In the genomic region with DNA sequence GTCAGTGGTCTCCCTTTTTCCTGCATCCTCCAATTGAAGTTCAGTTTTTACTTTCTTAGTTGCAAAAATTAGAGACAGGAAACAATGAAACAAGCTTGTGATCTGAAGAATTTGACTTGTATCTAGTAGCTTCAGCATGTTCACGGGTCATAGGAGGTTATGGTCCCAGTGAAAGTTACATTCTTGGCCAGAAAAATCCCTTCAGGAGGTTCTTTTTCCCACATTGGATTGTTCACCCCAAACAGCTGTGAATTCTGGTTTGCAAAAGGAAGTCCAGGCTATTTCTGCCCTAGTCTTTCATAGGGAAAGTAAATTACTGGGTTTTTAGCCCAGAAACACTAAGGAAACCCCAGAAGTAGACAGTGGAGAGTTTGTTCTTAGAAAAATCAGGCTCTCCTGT, we compare ENCODE assay signal across 25 cellular contexts. TPM values are rescaled to one million over a fixed set of nuclear protein-coding genes. Genes with fewer than 3 reads are reported as not detected.
DNase-seq lines count a peak whose midpoint lies in the region; ATAC-seq and TF ChIP-seq lines count a peak whose summit lies in the region.
"Had no signal": no experiment of that assay in that cellular context is flagged by ENCODE, and none has a peak within 500 bp of the region (broad histone marks: within the 10 kb centered on the region; RNA-seq: fewer than 3 reads in every experiment).

No MANE protein-coding gene starts in this region.

- H4K91ac ChIP-seq in mesenchymal stem cell (ENCODE audit: low read length) = no peak overlapping the region

- no peaks in the 10 kb centered on the region for H3K27me3 ChIP-seq in Loucy (ENCODE audit: insufficient read depth, low read length, poor library complexity, severe bottlenecking)
- H3K27me3 ChIP-seq in mesenchymal stem cell (ENCODE audit: control insufficient read depth in 1 of 2, insufficient read depth in 1 of 2, low read length in 2 of 2) = no peaks in the 10 kb centered on the region
- no peaks in the 10 kb centered on the region for H3K27me3 ChIP-seq in testis
- H3K27me3 ChIP-seq in brain microvascular endothelial cell (replicated peaks) = no peaks in the 10 kb centered on the region
- H3K27me3 ChIP-seq: SJSA1 had no signal

- H3K4me3 ChIP-seq in Loucy (ENCODE audit: low read length, poor library complexity, severe bottlenecking) (peak overlapping the region; percentile 25), mesenchymal stem cell (ENCODE audit: insufficient read depth in 1 of 2, low read depth in 1 of 2, low read length in 2 of 2) (no peak overlapping the region), testis (no peak overlapping the region), brain microvascular endothelial cell (ENCODE audit: low read depth, low read length) (no peak overlapping the region)
- H3K4me3 ChIP-seq: A549, GM12878, SJSA1 had no signal

- peaks cover 56% of the 10 kb centered on the region; the same call in 1 of the 2 replicates for H3K79me2 ChIP-seq in Loucy (ENCODE audit: insufficient read depth, low read length)

- H2BK15ac ChIP-seq in mesenchymal stem cell (ENCODE audit: low read depth, poor library complexity, severe bottlenecking) = no peak overlapping the region

- TF ChIP-seq POLR2A in testis (IDR thresholded peaks at IDR 0.05) = no peak

- H3K9me2 ChIP-seq in Loucy (replicated peaks; ENCODE audit: low read depth, low read length) = no peaks in the 10 kb centered on the region

- no peaks in the 10 kb centered on the region for H3F3A ChIP-seq in Loucy (ENCODE audit: low read depth)

- H3K79me1 ChIP-seq in mesenchymal stem cell (replicated peaks; ENCODE audit: low read length, poor library complexity, severe bottlenecking) = peaks cover 33% of the 10 kb centered on the region

- ATAC-seq in left ventricle myocardium superior = peak; percentile 61
- ATAC-seq in GM18511 (IDR thresholded peaks at IDR 0.05; ENCODE audit: unreplicated experiment) = no peak
- ATAC-seq: A549; CD8-positive, alpha-beta T cell; GM12878 had no signal

- in situ Hi-C loops in brain microvascular endothelial cell (cut with HindIII; ENCODE audit: low pct_ligation_motif_present, low sequenced_read_pairs) = no loop called here

- H3K36me3 ChIP-seq in Loucy (ENCODE audit: insufficient read depth, low read length) (no peaks in the 10 kb centered on the region), mesenchymal stem cell (ENCODE audit: control insufficient read depth in 1 of 2, insufficient read depth in 2 of 2, low read depth in 1 of 2, low read length in 2 of 2) (peaks cover 0 to 3% of the 10 kb centered on the region in 2 experiments), testis (ENCODE audit: low read depth, missing control alignments) (no peaks in the 10 kb centered on the region), brain microvascular endothelial cell (replicated peaks) (no peaks in the 10 kb centered on the region)
- H3K36me3 ChIP-seq: SJSA1 had no signal

- peak overlapping the region; percentile 56 for H3K4me2 ChIP-seq in Loucy (ENCODE audit: low read depth, low read length, poor library complexity, severe bottlenecking)
- no peak overlapping the region for H3K4me2 ChIP-seq in mesenchymal stem cell (ENCODE audit: low read length, poor library complexity, severe bottlenecking)
- H3K4me2 ChIP-seq: A549, KMS-11 had no signal

- H4K20me1 ChIP-seq in Loucy (ENCODE audit: insufficient read depth, low read length, poor library complexity, severe bottlenecking) = peaks cover 23% of the 10 kb centered on the region

- H3K18ac ChIP-seq in mesenchymal stem cell (ENCODE audit: low read depth in 1 of 2, low read length in 2 of 2) = no peak overlapping the region

- no peak overlapping the region for H2BK5ac ChIP-seq in mesenchymal stem cell (ENCODE audit: low read depth, low read length, poor library complexity, severe bottlenecking)

- H3K27ac ChIP-seq in mesenchymal stem cell (ENCODE audit: low read length, poor library complexity, severe bottlenecking) (peak overlapping the region; percentile 44), testis (peak overlapping the region; percentile 61 to 68), brain microvascular endothelial cell (no peak overlapping the region)
- H3K27ac ChIP-seq: A549, C4-2B, KMS-11, SJSA1 had no signal

- no peak overlapping the region for H2AK5ac ChIP-seq in mesenchymal stem cell (ENCODE audit: low read length, severe bottlenecking)

- H2BK12ac ChIP-seq in mesenchymal stem cell (ENCODE audit: low read length in 2 of 2) = no peak overlapping the region

- H3K4ac ChIP-seq in mesenchymal stem cell (ENCODE audit: low read depth in 1 of 2, low read length in 2 of 2) = no peak overlapping the region

- H3K23ac ChIP-seq in mesenchymal stem cell (ENCODE audit: low read length in 2 of 2) = no peak overlapping the region

- DNase-seq in left ventricle myocardium superior (no peak), cardiac septum (ENCODE audit: low spot score) (no peak), mesenchymal stem cell (no peak), testis (peak; percentile 52), brain microvascular endothelial cell (no peak), cerebellar cortex (ENCODE audit: low spot score) (no peak)
- DNase-seq: AML-193; Caco-2; CD8-positive, alpha-beta T cell; EL; GDM1; GOT3; HCEC 1CT; NCI-H1105; NCI-H1436 treated with DMSO at 0.1 percent for 48 hours; NCI-H187 treated with DMSO at 0.1 percent for 48 hours; NCI-H524; NCI-H774 had no signal

- TF ChIP-seq CTCF in Loucy (conservative IDR thresholded peaks at IDR 0.05; ENCODE audit: low read length) (no peak), testis (IDR thresholded peaks at IDR 0.05) (no peak), brain microvascular endothelial cell (IDR thresholded peaks at IDR 0.05; ENCODE audit: low read depth, low read length, missing control alignments) (no peak)

- H3K9me3 ChIP-seq in Loucy (ENCODE audit: insufficient read depth, low read depth, low read length) = no peaks in the 10 kb centered on the region
- no peaks in the 10 kb centered on the region for H3K9me3 ChIP-seq in mesenchymal stem cell (ENCODE audit: control insufficient read depth, low read length)
- no peaks in the 10 kb centered on the region for H3K9me3 ChIP-seq in testis
- H3K9me3 ChIP-seq: A549, Caco-2, SJSA1 had no signal

- intact Hi-C loops in left ventricle myocardium superior (cut with micrococcal nuclease) = loop anchor here (10.0 kb wide), 1 partner anchor 68 kb away; no protein-coding TSS in a partner anchor
- intact Hi-C loops in cardiac septum (cut with DNase I) = no loop called here
- intact Hi-C loops in testis (cut with DNase I; ENCODE audit: low total_unique reads) = no loop called here

- H4K8ac ChIP-seq in mesenchymal stem cell (ENCODE audit: low read length) = no peak overlapping the region

- H3K4me1 ChIP-seq in Loucy (ENCODE audit: insufficient read depth, low read length, poor library complexity, severe bottlenecking) (peaks cover 36% of the 10 kb centered on the region), mesenchymal stem cell (ENCODE audit: control insufficient read depth, insufficient read depth, low read depth, low read length) (peaks cover 5% of the 10 kb centered on the region), testis (peaks cover 46% of the 10 kb centered on the region)
- H3K4me1 ChIP-seq: SJSA1 had no signal

- H2BK120ac ChIP-seq in mesenchymal stem cell (ENCODE audit: low read depth, low read length) = no peak overlapping the region

- H2AFZ ChIP-seq in Loucy (ENCODE audit: low read length) (no peak overlapping the region), mesenchymal stem cell (ENCODE audit: low read depth, low read length) (no peak overlapping the region)

- WGBS in mesenchymal stem cell = 83% methylated on average over 1 of the region's 1 CpG
- 4 to 7% methylated on average over 1 of the region's 1 CpG for WGBS in testis, 2 donors

- H3K9ac ChIP-seq in Loucy (ENCODE audit: low read depth, low read length, poor library complexity, severe bottlenecking) (no peak overlapping the region), mesenchymal stem cell (ENCODE audit: low read length) (no peak overlapping the region)
- H3K9ac ChIP-seq: KMS-11 had no signal

- H3K14ac ChIP-seq in mesenchymal stem cell (ENCODE audit: low read length in 2 of 2) = no peak overlapping the region

RNA-seq across cellular contexts. Expression of a gene that starts 8.1 kb away (rescaled TPM):
- 29.1 TPM for total RNA-seq in left ventricle myocardium superior
- total RNA-seq in cardiac septum = 29.5 TPM
- 5.8 TPM for polyA plus RNA-seq in mesenchymal stem cell (2013, experiment 1 of 2)
- 5.7 TPM for polyA plus RNA-seq in mesenchymal stem cell (2013, experiment 2 of 2)
- total RNA-seq in testis = 10 to 100 TPM; 95.9 to 96.9 TPM
- 44.2 TPM for polyA plus RNA-seq in testis (ENCODE audit: insufficient read depth, low read depth, low replicate concordance)

RNA-seq across cellular contexts. Expression of a gene that starts 9.3 kb away (rescaled TPM):
- total RNA-seq in left ventricle myocardium superior (18.9 TPM), cardiac septum (20.0 TPM), testis (10 to 100 TPM; 65.9 to 69.7 TPM)
- polyA plus RNA-seq in mesenchymal stem cell (2013, experiment 1 of 2) = 29.3 TPM
- polyA plus RNA-seq in mesenchymal stem cell (2013, experiment 2 of 2) = 30.4 TPM
- 52.2 TPM for polyA plus RNA-seq in testis (ENCODE audit: insufficient read depth, low read depth, low replicate concordance)
